ENCODE assay signal across 24 cellular contexts in the genomic region with DNA sequence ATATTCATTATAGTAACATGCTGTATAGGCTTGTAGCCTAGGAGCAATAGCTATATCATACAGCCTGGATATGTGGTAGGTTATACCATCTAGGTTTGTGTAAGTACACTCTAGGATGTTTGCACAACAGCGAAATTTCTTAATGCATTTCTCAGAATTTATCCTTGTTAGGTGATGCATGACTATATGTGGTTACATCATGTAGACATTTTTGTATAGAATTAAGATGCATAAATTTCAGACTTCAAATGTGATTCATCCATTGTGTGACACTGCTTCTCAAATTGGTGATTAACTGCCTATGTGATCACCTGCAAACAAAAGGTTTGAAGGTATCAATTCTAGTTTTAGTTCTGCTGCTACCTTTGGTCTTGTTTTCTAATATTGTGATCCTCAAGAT.
DNase-seq lines count a peak whose midpoint lies in the region; ATAC-seq, FAIRE-seq and TF ChIP-seq lines count a peak whose summit lies in the region.
"Had no signal": no experiment of that assay in that cellular context is flagged by ENCODE, and none has a peak within 500 bp of the region (broad histone marks: within the 10 kb centered on the region; RNA-seq: fewer than 3 reads in every experiment).

No MANE protein-coding gene starts in this region.

- no peak overlapping the region for H3K4me3 ChIP-seq in bronchial epithelial cell (ENCODE audit: low read depth, low read length)
- no peak overlapping the region for H3K4me3 ChIP-seq in epithelial cell of esophagus (ENCODE audit: low read length)
- no peak overlapping the region for H3K4me3 ChIP-seq in right cardiac atrium (ENCODE audit: low read length)
- H3K4me3 ChIP-seq: BLaER1 had no signal

- FAIRE-seq in bronchial epithelial cell (lab: Jason Lieb, UNC) = no peak
- FAIRE-seq: G401.6, GM12891, GM19239 had no signal

- H3K27ac ChIP-seq in foreskin keratinocyte (no peak overlapping the region), right cardiac atrium (ENCODE audit: low read length) (no peak overlapping the region)
- H3K27ac ChIP-seq: BLaER1 had no signal

- TF ChIP-seq CTCF in bronchial epithelial cell (IDR thresholded peaks at IDR 0.05; ENCODE audit: insufficient read depth, low read length, severe bottlenecking) (no peak), epithelial cell of esophagus (IDR thresholded peaks at IDR 0.05; ENCODE audit: insufficient read depth, low read depth, low read length, missing control alignments) (no peak), foreskin keratinocyte (conservative IDR thresholded peaks at IDR 0.05) (no peak)

- WGBS in right cardiac atrium = 85% methylated on average over 1 of the region's 1 CpG

- intact Hi-C loops in right cardiac atrium (cut with DNase I) = no loop called here

- ATAC-seq in foreskin keratinocyte (peak; percentile 20), right cardiac atrium (no peak)

- H3K9me3 ChIP-seq in right cardiac atrium (ENCODE audit: control insufficient read depth, low read length) = no peaks in the 10 kb centered on the region
- H3K9me3 ChIP-seq: BE2C, BLaER1 had no signal

- H3K27me3 ChIP-seq in bronchial epithelial cell (ENCODE audit: control insufficient read depth, insufficient read depth, low read length) (no peaks in the 10 kb centered on the region), foreskin keratinocyte (peaks cover 2% of the 10 kb centered on the region), right cardiac atrium (ENCODE audit: control insufficient read depth, insufficient read depth) (no peaks in the 10 kb centered on the region)
- H3K27me3 ChIP-seq: BE2C, BLaER1 had no signal

- H3K4me1 ChIP-seq in foreskin keratinocyte = no peaks in the 10 kb centered on the region
- no peaks in the 10 kb centered on the region for H3K4me1 ChIP-seq in right cardiac atrium (ENCODE audit: control insufficient read depth, insufficient read depth, low read length)
- H3K4me1 ChIP-seq: BE2C, BLaER1 had no signal

- H3K36me3 ChIP-seq in bronchial epithelial cell (ENCODE audit: control insufficient read depth, insufficient read depth, low read length) = no peaks in the 10 kb centered on the region
- H3K36me3 ChIP-seq: BE2C, BLaER1 had no signal

- peak; percentile 18 for DNase-seq in amniotic epithelial cell (ENCODE audit: low read depth)
- peak; percentile 50 for DNase-seq in bronchial epithelial cell (ENCODE audit: low read depth)
- DNase-seq in epithelial cell of esophagus (ENCODE audit: low read depth) = peak; percentile 54
- peak; percentile 3 to 23 for DNase-seq in foreskin keratinocyte
- DNase-seq in inferior parietal cortex (ENCODE audit: extremely low spot score) = no peak
- no peak for DNase-seq in right cardiac atrium
- no peak for DNase-seq in epidermal melanocyte (ENCODE audit: insufficient read length, low spot score)
- DNase-seq: 8988T; ACHN; BE2C; C1 segment of cervical spinal cord; CD4-positive, alpha-beta memory T cell; CD4-positive, CD25-positive, alpha-beta regulatory T cell; CD8-positive, alpha-beta memory T cell; COR-L47; DMS 273 treated with DMSO at 0.1 percent for 48 hours; DMS153; DMS53; DMS79 treated with DMSO at 0.1 percent for 48 hours; GF-D8 had no signal

Comparison
In these comparisons a context has a peak if more than half of its experiments do, and no peak if none do; other contexts are left out.
1. DNase-seq: peak in amniotic epithelial cell (single experiment), bronchial epithelial cell (single experiment), epithelial cell of esophagus (single experiment) and foreskin keratinocyte (2 of 2); none in inferior parietal cortex (single experiment), right cardiac atrium (0 of 3) and epidermal melanocyte (single experiment).